Comparison of ENCODE assay signal across 1 cellular context in the genomic region with DNA sequence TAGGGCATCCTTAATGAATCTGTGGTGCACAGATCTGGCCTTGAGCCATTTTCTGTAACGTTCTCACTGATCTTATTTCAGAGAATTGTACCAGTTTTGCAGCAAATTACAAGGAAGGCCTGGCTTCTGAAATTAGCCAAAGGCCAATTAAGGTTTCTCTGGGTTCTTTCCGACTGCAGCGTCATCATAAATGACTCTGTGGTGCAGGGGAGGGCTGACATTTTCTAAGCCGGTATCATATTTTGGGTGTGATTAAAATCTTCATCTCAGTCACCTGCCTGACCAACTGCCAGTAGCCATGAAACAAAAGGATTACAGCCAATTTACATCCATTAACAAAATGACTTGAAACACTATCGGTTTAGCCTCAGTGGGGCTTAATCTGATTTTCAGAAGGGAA.
TF ChIP-seq lines count a peak whose summit lies in the region.

No MANE protein-coding gene starts in this region.

TF ChIP-seq in SK-N-SH, 30 proteins besides CTCF, POLR2A, EP300 and RAD21 (continued from another document):
- TF ChIP-seq, protein P1, sequence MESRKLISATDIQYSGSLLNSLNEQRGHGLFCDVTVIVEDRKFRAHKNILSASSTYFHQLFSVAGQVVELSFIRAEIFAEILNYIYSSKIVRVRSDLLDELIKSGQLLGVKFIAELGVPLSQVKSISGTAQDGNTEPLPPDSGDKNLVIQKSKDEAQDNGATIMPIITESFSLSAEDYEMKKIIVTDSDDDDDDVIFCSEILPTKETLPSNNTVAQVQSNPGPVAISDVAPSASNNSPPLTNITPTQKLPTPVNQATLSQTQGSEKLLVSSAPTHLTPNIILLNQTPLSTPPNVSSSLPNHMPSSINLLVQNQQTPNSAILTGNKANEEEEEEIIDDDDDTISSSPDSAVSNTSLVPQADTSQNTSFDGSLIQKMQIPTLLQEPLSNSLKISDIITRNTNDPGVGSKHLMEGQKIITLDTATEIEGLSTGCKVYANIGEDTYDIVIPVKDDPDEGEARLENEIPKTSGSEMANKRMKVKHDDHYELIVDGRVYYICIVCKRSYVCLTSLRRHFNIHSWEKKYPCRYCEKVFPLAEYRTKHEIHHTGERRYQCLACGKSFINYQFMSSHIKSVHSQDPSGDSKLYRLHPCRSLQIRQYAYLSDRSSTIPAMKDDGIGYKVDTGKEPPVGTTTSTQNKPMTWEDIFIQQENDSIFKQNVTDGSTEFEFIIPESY (IDR thresholded peaks at IDR 0.05; ENCODE audit: borderline replicate concordance, low read depth): no peak
- no peak for TF ChIP-seq RXRA (IDR thresholded peaks at IDR 0.05; ENCODE audit: borderline replicate concordance, low read depth)
- TF ChIP-seq EZH2phosphoT487 (IDR thresholded peaks at IDR 0.05; ENCODE audit: borderline replicate concordance, low read depth): no peak
